1 cellular context compared by ENCODE assay signal in the genomic region with DNA sequence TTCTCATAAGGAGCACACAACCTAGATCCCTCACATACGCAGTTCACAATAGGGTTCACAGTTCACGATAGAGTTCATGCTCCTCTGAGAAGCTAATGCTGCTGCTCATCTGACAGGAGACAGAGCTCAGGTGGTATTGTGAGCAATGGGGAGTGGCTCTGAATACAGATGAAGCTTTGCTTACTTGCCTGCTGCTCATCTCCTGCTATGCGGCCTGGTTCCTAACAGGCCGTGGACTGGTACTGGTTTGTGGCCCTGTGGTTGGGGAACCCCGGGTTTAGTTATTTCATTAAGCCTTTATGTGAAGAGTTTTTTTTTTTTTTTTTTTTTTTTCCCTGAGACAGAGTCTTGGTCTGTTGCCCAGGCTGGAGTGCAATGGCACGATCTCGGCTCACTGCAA.
TF ChIP-seq lines count a peak whose summit lies in the region.

No MANE protein-coding gene starts in this region.

TF ChIP-seq in GM12878, 131 proteins besides CTCF, POLR2A, EP300 and RAD21 (continued from another document):
- TF ChIP-seq MLLT1 (IDR thresholded peaks at IDR 0.05) (peak; percentile 45; the same call in 1 of the 2 replicates), TAF1 (IDR thresholded peaks at IDR 0.05; ENCODE audit: borderline replicate concordance, low read depth, low read length) (no peak)
